ENCODE assay signal across 31 cellular contexts in genomic region chr2:165248238-165248637, GRCh38. TPM values are rescaled to one million over a fixed set of nuclear protein-coding genes. Genes with fewer than 3 reads are reported as not detected.
"Had no signal": no experiment of that assay in that cellular context is flagged by ENCODE, and none has a peak within 500 bp of the region (broad histone marks: within the 10 kb centered on the region; RNA-seq: fewer than 3 reads in every experiment).

No MANE protein-coding gene starts in this region.

- H3K9me3 ChIP-seq: ascending aorta, SJCRH30 had no signal

- ATAC-seq: activated CD8-positive, alpha-beta T cell treated with anti-CD3 and anti-CD28 coated beads, Interleukin-2, amount 10 ng/mL, durations not matched to agents 7 days and 5 days; Panc1 had no signal

- H3K4me1 Mint-ChIP-seq: activated CD4-positive, alpha-beta T cell treated with anti-CD3 and anti-CD28 coated beads, Interleukin-2, amount 10 ng/mL, durations not matched to agents 24 days and 14 days; activated naive CD4-positive, alpha-beta T cell treated with anti-CD3 and anti-CD28 coated beads, Interleukin-2, amount 50 U/mL, for 24 hours; activated naive CD8-positive, alpha-beta T cell treated with anti-CD3 and anti-CD28 coated beads, Interleukin-2, amount 10 ng/mL, durations not matched to agents 7 days and 5 days; central memory CD8-positive, alpha-beta T cell had no signal

- H3K36me3 Mint-ChIP-seq: activated naive CD4-positive, alpha-beta T cell treated with anti-CD3 and anti-CD28 coated beads, Interleukin-2, amount 50 U/mL, for 24 hours; activated naive CD8-positive, alpha-beta T cell treated with anti-CD3 and anti-CD28 coated beads, Interleukin-2, amount 10 ng/mL, durations not matched to agents 7 days and 5 days had no signal

- H3K36me3 ChIP-seq: ascending aorta, cardiac muscle cell, SJCRH30, WERI-Rb-1 had no signal

- H3K27ac ChIP-seq: ascending aorta, cardiac muscle cell, SJCRH30, SK-N-MC, WERI-Rb-1 had no signal

- H3K27me3 Mint-ChIP-seq: central memory CD8-positive, alpha-beta T cell had no signal

- H3K4me3 ChIP-seq: ascending aorta, cardiac muscle cell, SJCRH30, SK-N-MC had no signal

- H3K4me1 ChIP-seq: ascending aorta had no signal

- DNase-seq: activated CD4-positive, alpha-beta T cell treated with anti-CD3 and anti-CD28 coated beads, Interleukin-2, amount 10 ng/mL, durations not matched to agents 24 days and 14 days; activated CD4-positive, alpha-beta T cell treated with anti-CD3 and anti-CD28 coated beads, Interleukin-2, amount 50 U/mL, for 4 hours; activated CD8-positive, alpha-beta T cell treated with anti-CD3 and anti-CD28 coated beads, Interleukin-2, amount 10 ng/mL, durations not matched to agents 7 days and 5 days; activated gamma-delta T cell; activated naive CD4-positive, alpha-beta T cell treated with Interleukin-2 at 50 U/mL for 16 hours; activated naive CD8-positive, alpha-beta T cell treated with anti-CD3 and anti-CD28 coated beads, Interleukin-2, amount 10 ng/mL, durations not matched to agents 7 days and 5 days; activated T-cell treated with anti-CD3 and anti-CD28 coated beads, Interleukin-2, amount 50 U/mL, for 24 hours; amygdala; Kasumi-1; KG1; NCI-H1105; NCI-H1417 treated with DMSO at 0.1 percent for 48 hours; NCI-H187 treated with DMSO at 0.1 percent for 48 hours; NCI-H2081; NCI-H226; NCI-H446 treated with DMSO at 0.1 percent for 48 hours; NCI-H524; NCI-H69; NCI-H82; SHP77; T1000; WERI-Rb-1 had no signal

- H3K9me3 Mint-ChIP-seq: activated CD4-positive, alpha-beta T cell treated with anti-CD3 and anti-CD28 coated beads, Interleukin-2, amount 10 ng/mL, durations not matched to agents 24 days and 14 days; activated naive CD4-positive, alpha-beta T cell treated with anti-CD3 and anti-CD28 coated beads, Interleukin-2, amount 50 U/mL, for 24 hours; activated naive CD8-positive, alpha-beta T cell treated with anti-CD3 and anti-CD28 coated beads, Interleukin-2, amount 10 ng/mL, durations not matched to agents 7 days and 5 days; activated T-cell treated with anti-CD3 and anti-CD28 coated beads, Interleukin-2, amount 50 U/mL, for 24 hours; activated T-helper 2 cell treated with anti-CD3 and anti-CD28 coated beads, Interferon-gamma antibody, Interleukin-2, Interleukin-4, amounts not matched to agents 10 μg/mL and 5 μg/mL and 100 μg/mL, durations not matched to agents 14 hours and 24 hours and 36 hours; central memory CD8-positive, alpha-beta T cell had no signal

- H3K4me3 Mint-ChIP-seq: activated CD4-positive, alpha-beta T cell treated with anti-CD3 and anti-CD28 coated beads, Interleukin-2, amount 10 ng/mL, durations not matched to agents 24 days and 14 days; activated CD8-positive, alpha-beta T cell treated with anti-CD3 and anti-CD28 coated beads, Interleukin-2, amount 10 ng/mL, durations not matched to agents 7 days and 5 days; activated naive CD4-positive, alpha-beta T cell treated with anti-CD3 and anti-CD28 coated beads, Interleukin-2, amount 50 U/mL, for 24 hours; activated naive CD8-positive, alpha-beta T cell treated with anti-CD3 and anti-CD28 coated beads, Interleukin-2, amount 10 ng/mL, durations not matched to agents 7 days and 5 days; activated T-cell treated with anti-CD3 and anti-CD28 coated beads, Interleukin-2, amount 50 U/mL, for 24 hours; central memory CD8-positive, alpha-beta T cell had no signal

- H3K27me3 ChIP-seq: ascending aorta, cardiac muscle cell, SJCRH30 had no signal

- H3K27ac Mint-ChIP-seq: activated CD4-positive, alpha-beta T cell treated with anti-CD3 and anti-CD28 coated beads, Interleukin-2, amount 10 ng/mL, durations not matched to agents 24 days and 14 days; activated CD8-positive, alpha-beta T cell treated with anti-CD3 and anti-CD28 coated beads, Interleukin-2, amount 10 ng/mL, durations not matched to agents 7 days and 5 days; activated naive CD4-positive, alpha-beta T cell treated with anti-CD3 and anti-CD28 coated beads, Interleukin-2, amount 50 U/mL, for 24 hours; activated naive CD8-positive, alpha-beta T cell treated with anti-CD3 and anti-CD28 coated beads, Interleukin-2, amount 10 ng/mL, durations not matched to agents 7 days and 5 days; activated T-cell treated with anti-CD3 and anti-CD28 coated beads, Interleukin-2, amount 50 U/mL, for 24 hours; activated T-helper 2 cell treated with anti-CD3 and anti-CD28 coated beads, Interferon-gamma antibody, Interleukin-2, Interleukin-4, amounts not matched to agents 10 μg/mL and 5 μg/mL and 100 μg/mL, durations not matched to agents 14 hours and 24 hours and 36 hours had no signal

RNA-seq across cellular contexts. Expression of gene SCN2A, which starts 9.0 kb away (rescaled TPM):
- total RNA-seq: activated CD4-positive, alpha-beta T cell treated with anti-CD3 and anti-CD28 coated beads, Interleukin-2, amount 10 ng/mL, durations not matched to agents 24 days and 14 days; activated T-helper 2 cell treated with anti-CD3 and anti-CD28 coated beads, Interferon-gamma antibody, Interleukin-2, Interleukin-4, amounts not matched to agents 10 μg/mL and 5 μg/mL and 100 μg/mL, durations not matched to agents 14 hours and 24 hours and 36 hours; SJCRH30; T-helper 1 cell treated with Interleukin-12 subunit alpha and Interleukin-12 subunit beta and Interleukin-4 antibody, amounts not matched to agents 30 ng/mL and 1 ng/mL, for 36 hours had no signal
- polyA plus RNA-seq: cardiac muscle cell had no signal

RNA-seq across cellular contexts. Expression of gene SCN3A, which starts 44.4 kb away (rescaled TPM):
- total RNA-seq: activated CD8-positive, alpha-beta T cell treated with anti-CD3 and anti-CD28 coated beads, Interleukin-2, amount 10 ng/mL, durations not matched to agents 7 days and 5 days; activated naive CD8-positive, alpha-beta T cell treated with anti-CD3 and anti-CD28 coated beads, Interleukin-2, amount 10 ng/mL, durations not matched to agents 7 days and 5 days; T-helper 1 cell treated with Interleukin-12 subunit alpha and Interleukin-12 subunit beta and Interleukin-4 antibody, amounts not matched to agents 30 ng/mL and 1 ng/mL, for 36 hours had no signal
- polyA plus RNA-seq: cardiac muscle cell had no signal
